Comparison of ENCODE assay signal across 8 cellular contexts in the genomic region with DNA sequence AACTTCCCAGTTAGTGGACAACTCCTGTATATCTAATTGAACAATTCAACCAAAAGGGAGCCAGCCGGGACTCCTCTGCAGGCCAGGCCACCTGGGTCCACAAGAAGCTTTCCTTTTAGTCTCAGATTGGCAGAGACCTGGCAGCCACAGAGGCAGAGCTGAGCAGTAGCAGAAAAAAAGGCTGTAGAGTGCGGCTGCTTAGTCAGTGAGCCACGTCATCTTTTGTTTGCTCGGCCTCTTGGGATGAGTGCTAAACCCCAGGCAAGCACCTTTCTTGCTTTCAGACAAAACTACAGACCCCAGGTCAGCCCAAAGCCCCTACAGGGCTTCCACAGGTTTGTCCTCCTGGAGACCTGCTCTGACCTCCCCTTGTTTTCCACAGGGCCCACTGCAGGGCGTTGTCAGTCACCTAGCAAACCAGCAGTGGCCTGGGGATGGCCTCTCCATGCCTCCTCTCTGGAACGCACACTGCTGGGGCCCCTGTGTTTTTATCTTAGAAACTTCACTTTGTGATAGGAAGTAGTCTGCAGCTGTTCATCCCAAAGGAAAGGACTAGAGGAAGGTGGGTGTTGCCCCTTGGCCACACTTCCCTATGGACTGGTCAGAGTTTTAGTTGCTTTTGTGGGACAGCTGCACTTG. TPM values are rescaled to one million over a fixed set of nuclear protein-coding genes. Genes with fewer than 3 reads are reported as not detected.
DNase-seq lines count a peak whose midpoint lies in the region.

No MANE protein-coding gene starts in this region.

- peaks cover 76% of the 10 kb centered on the region for H3K4me1 ChIP-seq in HUES64 (ENCODE audit: insufficient read depth, low read length)

- H3K4me3 ChIP-seq in HUES64 (ENCODE audit: low read length) = no peak overlapping the region

- no peaks in the 10 kb centered on the region for H3K9me3 ChIP-seq in HUES64 (ENCODE audit: insufficient read depth, low read depth, low read length)

- peak overlapping the region; percentile 58; the same call in 1 of the 2 replicates for H3K9ac ChIP-seq in HUES64 (ENCODE audit: low read depth, low read length)

- WGBS in HUES64 = 49% methylated on average over 6 of the region's 6 CpGs

- H3K27me3 ChIP-seq in HUES64 (ENCODE audit: insufficient read depth, low read length) = no peaks in the 10 kb centered on the region

- peak in 35 of 58 donors; percentile 14 to 70 (median 39) for DNase-seq in anterior cingulate cortex (lab: John Stamatoyannopoulos, UW)
- peak; percentile 89 for DNase-seq in iris pigment epithelial cell (ENCODE audit: low read depth)
- DNase-seq in stimulated activated CD4-positive, alpha-beta T cell treated with anti-CD3 and anti-CD28 coated beads, Interleukin-2, amount 100 ng/mL, for 24 hours = no peak
- DNase-seq in NCI-H446 (lab: John Stamatoyannopoulos, UW) = no peak
- no peak for DNase-seq in HuH-7.5 (ENCODE audit: low spot score)
- no peak for DNase-seq in stimulated activated naive CD4-positive, alpha-beta T cell treated with Interleukin-2 at 50 U/mL for 16 hours (lab: John Stamatoyannopoulos, UW)

- H3K27ac ChIP-seq in HUES64 (ENCODE audit: low read depth, low read length) = peak overlapping the region; percentile 73
- H3K27ac ChIP-seq in temporal lobe (ENCODE audit: low read depth, low read length) = peak overlapping the region; percentile 75

- 0 out of 2 replicates have a peak, but pooled peaks cover 2% of the 10 kb centered on the region for H3K36me3 ChIP-seq in HUES64 (ENCODE audit: insufficient read depth, low read length)

RNA-seq across cellular contexts. Expression of a gene that starts 49.9 kb away (rescaled TPM):
- 7.3 TPM for polyA plus RNA-seq in HUES64 (2013, experiment 1 of 2)
- polyA plus RNA-seq in HUES64 (2013, experiment 2 of 2) = 6.7 TPM
- 11.3 TPM for total RNA-seq in temporal lobe

Comparison
In these comparisons a context has a peak if more than half of its experiments do, and no peak if none do; other contexts are left out.
1. DNase-seq: peak in anterior cingulate cortex (35 of 58) and iris pigment epithelial cell (single experiment); none in stimulated activated CD4-positive, alpha-beta T cell treated with anti-CD3 and anti-CD28 coated beads, Interleukin-2, amount 100 ng/mL, for 24 hours (0 of 2), NCI-H446 (0 of 2), HuH-7.5 (single experiment) and stimulated activated naive CD4-positive, alpha-beta T cell treated with Interleukin-2 at 50 U/mL for 16 hours (single experiment).